ENCODE assay signal across 1 cellular context in the genomic region with DNA sequence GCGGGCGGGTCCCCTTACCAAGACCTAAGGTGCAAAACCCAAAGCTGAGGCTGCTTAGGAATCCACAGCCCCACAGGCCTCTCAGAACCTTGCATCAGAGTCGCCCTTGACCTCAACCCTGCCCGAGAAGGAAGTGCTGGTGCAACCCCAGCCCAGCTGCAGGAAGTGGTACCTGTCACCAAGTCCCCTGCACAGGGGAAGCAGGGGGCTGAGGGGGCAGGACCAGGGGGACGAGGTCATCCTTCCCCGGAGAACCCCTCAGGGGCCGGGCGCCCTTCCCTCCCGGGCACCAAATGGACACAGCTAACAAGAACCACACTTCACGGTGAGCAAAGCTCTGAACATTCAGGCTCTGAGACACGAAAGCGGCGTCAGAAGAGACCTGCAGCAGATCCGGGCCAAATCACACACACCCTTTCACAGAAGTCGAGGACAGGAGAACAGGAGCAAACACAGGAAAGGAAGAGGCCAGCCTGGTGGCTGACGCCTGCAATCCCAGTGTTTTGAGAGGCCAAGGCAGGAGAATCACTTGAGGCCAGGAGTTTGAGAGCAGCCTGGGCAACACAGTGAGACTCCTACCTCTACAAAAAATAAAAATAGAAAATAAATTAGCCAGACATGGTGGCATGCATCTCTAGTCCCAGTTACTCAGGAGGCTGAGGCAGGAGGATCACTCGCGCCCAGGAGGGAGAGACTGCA.
A peak's percentile ranks its signal among the peaks of the same experiment; 100 is the strongest.
TF ChIP-seq lines count a peak whose summit lies in the region.

No MANE protein-coding gene starts in this region.

TF ChIP-seq in HepG2, 621 proteins besides CTCF, POLR2A, EP300 and RAD21 (continues in another document):
- TF ChIP-seq ZNF350 (CRISPR knock-in tag; IDR thresholded peaks at IDR 0.05; ENCODE audit: borderline replicate concordance, low read depth) = peak; percentile 53; the same call in 1 of the 2 replicates
- TF ChIP-seq HBP1 (CRISPR knock-in tag; IDR thresholded peaks at IDR 0.05; ENCODE audit: low read depth) = no peak
- TF ChIP-seq YEATS2 (CRISPR knock-in tag; IDR thresholded peaks at IDR 0.05; ENCODE audit: borderline replicate concordance) = no peak
- TF ChIP-seq TCF7L2 (IDR thresholded peaks at IDR 0.05; ENCODE audit: low read depth, low read length) = no peak
- TF ChIP-seq ZNF772 (CRISPR knock-in tag; IDR thresholded peaks at IDR 0.05) = peak; percentile 74; the same call in 1 of the 2 replicates
- no peak for TF ChIP-seq SYNCRIP (IDR thresholded peaks at IDR 0.05; ENCODE audit: insufficient read depth, low read depth, low read length)
- no peak for TF ChIP-seq GPBP1L1 (CRISPR knock-in tag; IDR thresholded peaks at IDR 0.05)
- no peak for TF ChIP-seq PREB (CRISPR knock-in tag; IDR thresholded peaks at IDR 0.05)
- peak; percentile 27; the same call in 1 of the 2 replicates for TF ChIP-seq ZGPAT (CRISPR knock-in tag; IDR thresholded peaks at IDR 0.05)
- TF ChIP-seq AKAP8 (CRISPR knock-in tag; IDR thresholded peaks at IDR 0.05) = no peak
- TF ChIP-seq HOXA5 (CRISPR knock-in tag; IDR thresholded peaks at IDR 0.05) = no peak
- TF ChIP-seq KAT8 (CRISPR knock-in tag; IDR thresholded peaks at IDR 0.05) = peak; percentile 66; the same call in 1 of the 2 replicates
- no peak for TF ChIP-seq ZNF615 (CRISPR knock-in tag; IDR thresholded peaks at IDR 0.05; ENCODE audit: borderline replicate concordance)
- TF ChIP-seq SMAD9 (CRISPR knock-in tag; IDR thresholded peaks at IDR 0.05) = no peak
- TF ChIP-seq XRCC5 (optimal IDR thresholded peaks at IDR 0.05; ENCODE audit: low read length) = no peak
- no peak for TF ChIP-seq ZNF850 (CRISPR knock-in tag; conservative IDR thresholded peaks at IDR 0.05)
- no peak for TF ChIP-seq ZNF788 (CRISPR knock-in tag; IDR thresholded peaks at IDR 0.05; ENCODE audit: borderline replicate concordance)
- no peak; the same call in 1 of the 2 replicates for TF ChIP-seq ZBTB26 (CRISPR knock-in tag; IDR thresholded peaks at IDR 0.05; ENCODE audit: borderline replicate concordance)
- peak; percentile 30; the same call in 1 of the 2 replicates for TF ChIP-seq DMAP1 (CRISPR knock-in tag; IDR thresholded peaks at IDR 0.05)
- no peak for TF ChIP-seq ZNF10 (CRISPR knock-in tag; IDR thresholded peaks at IDR 0.05; ENCODE audit: borderline replicate concordance, low read depth)
- TF ChIP-seq, protein P1, sequence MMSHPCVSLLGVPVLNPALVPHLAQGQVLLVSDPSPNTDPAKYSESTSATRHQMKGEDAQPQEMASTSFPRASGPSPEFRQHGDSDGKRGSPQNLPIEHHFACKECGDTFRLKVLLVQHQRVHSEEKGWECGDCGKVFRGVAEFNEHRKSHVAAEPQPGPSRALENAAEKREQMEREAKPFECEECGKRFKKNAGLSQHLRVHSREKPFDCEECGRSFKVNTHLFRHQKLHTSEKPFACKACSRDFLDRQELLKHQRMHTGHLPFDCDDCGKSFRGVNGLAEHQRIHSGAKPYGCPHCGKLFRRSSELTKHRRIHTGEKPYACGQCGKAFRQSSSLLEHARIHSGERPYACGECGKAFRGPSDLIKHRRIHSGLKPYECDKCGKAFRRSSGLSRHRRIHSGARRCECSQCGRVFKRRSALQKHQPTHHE (CRISPR knock-in tag; IDR thresholded peaks at IDR 0.05; ENCODE audit: borderline replicate concordance) = no peak
- TF ChIP-seq TBP (CRISPR knock-in tag; IDR thresholded peaks at IDR 0.05) = no peak
- TF ChIP-seq ZBED4 (CRISPR knock-in tag; IDR thresholded peaks at IDR 0.05; ENCODE audit: borderline replicate concordance) = peak; percentile 40; the same call in 1 of the 2 replicates
- no peak for TF ChIP-seq ZNF75D (CRISPR knock-in tag; IDR thresholded peaks at IDR 0.05; ENCODE audit: borderline replicate concordance)
- TF ChIP-seq HOXD1 (CRISPR knock-in tag; IDR thresholded peaks at IDR 0.05) = no peak
- peak; percentile 52 for TF ChIP-seq FOSL2 (CRISPR knock-in tag; IDR thresholded peaks at IDR 0.05)
- TF ChIP-seq, protein P2, sequence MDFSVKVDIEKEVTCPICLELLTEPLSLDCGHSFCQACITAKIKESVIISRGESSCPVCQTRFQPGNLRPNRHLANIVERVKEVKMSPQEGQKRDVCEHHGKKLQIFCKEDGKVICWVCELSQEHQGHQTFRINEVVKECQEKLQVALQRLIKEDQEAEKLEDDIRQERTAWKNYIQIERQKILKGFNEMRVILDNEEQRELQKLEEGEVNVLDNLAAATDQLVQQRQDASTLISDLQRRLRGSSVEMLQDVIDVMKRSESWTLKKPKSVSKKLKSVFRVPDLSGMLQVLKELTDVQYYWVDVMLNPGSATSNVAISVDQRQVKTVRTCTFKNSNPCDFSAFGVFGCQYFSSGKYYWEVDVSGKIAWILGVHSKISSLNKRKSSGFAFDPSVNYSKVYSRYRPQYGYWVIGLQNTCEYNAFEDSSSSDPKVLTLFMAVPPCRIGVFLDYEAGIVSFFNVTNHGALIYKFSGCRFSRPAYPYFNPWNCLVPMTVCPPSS (IDR thresholded peaks at IDR 0.05) = no peak
- TF ChIP-seq ZNF329 (CRISPR knock-in tag; IDR thresholded peaks at IDR 0.05; ENCODE audit: low read depth) = no peak
- no peak for TF ChIP-seq BATF2 (CRISPR knock-in tag; IDR thresholded peaks at IDR 0.05)
- no peak for TF ChIP-seq KAT7 (CRISPR knock-in tag; IDR thresholded peaks at IDR 0.05; ENCODE audit: borderline replicate concordance)
- no peak for TF ChIP-seq FOXP1 (IDR thresholded peaks at IDR 0.05)
- TF ChIP-seq FOXP1 (CRISPR knock-in tag; IDR thresholded peaks at IDR 0.05) = no peak; the same call in 1 of the 2 replicates
- TF ChIP-seq KDM2A (CRISPR knock-in tag; IDR thresholded peaks at IDR 0.05; ENCODE audit: borderline replicate concordance, low read depth) = peak; percentile 51; the same call in 1 of the 2 replicates
- TF ChIP-seq ZNF367 (CRISPR knock-in tag; IDR thresholded peaks at IDR 0.05; ENCODE audit: borderline replicate concordance) = no peak
- TF ChIP-seq ZNF20 (CRISPR knock-in tag; IDR thresholded peaks at IDR 0.05) = no peak
- TF ChIP-seq FOXK2 (IDR thresholded peaks at IDR 0.05) = no peak
- no peak for TF ChIP-seq YY1 (IDR thresholded peaks at IDR 0.05; ENCODE audit: insufficient read depth, insufficient replicate concordance, low read depth, low read length)
- no peak for TF ChIP-seq KDM5A (IDR thresholded peaks at IDR 0.05; ENCODE audit: borderline replicate concordance, low read length)
- no peak for TF ChIP-seq SALL2 (CRISPR knock-in tag; IDR thresholded peaks at IDR 0.05)
- TF ChIP-seq NFIC (IDR thresholded peaks at IDR 0.05; ENCODE audit: low read length) = no peak
- 0 out of 2 replicates have a peak, but pooled peaks have one; percentile 35 for TF ChIP-seq ARNT2 (CRISPR knock-in tag; IDR thresholded peaks at IDR 0.05; ENCODE audit: low read depth)
- TF ChIP-seq ZNF354B (CRISPR knock-in tag; IDR thresholded peaks at IDR 0.05) = no peak
- no peak for TF ChIP-seq ARNT (IDR thresholded peaks at IDR 0.05)
- no peak for TF ChIP-seq ZNF30 (CRISPR knock-in tag; IDR thresholded peaks at IDR 0.05)
- peak; percentile 73; the same call in 1 of the 2 replicates for TF ChIP-seq PHF21A (CRISPR knock-in tag; IDR thresholded peaks at IDR 0.05)
- peak; percentile 84; the same call in 1 of the 2 replicates for TF ChIP-seq SIN3A (IDR thresholded peaks at IDR 0.05; ENCODE audit: borderline replicate concordance, low read depth, low read length)
- TF ChIP-seq DMTF1 (CRISPR knock-in tag; IDR thresholded peaks at IDR 0.05) = no peak
- no peak for TF ChIP-seq SP140L (CRISPR knock-in tag; IDR thresholded peaks at IDR 0.05; ENCODE audit: borderline replicate concordance)
